Comparison of ENCODE assay signal across 8 cellular contexts in the genomic region with DNA sequence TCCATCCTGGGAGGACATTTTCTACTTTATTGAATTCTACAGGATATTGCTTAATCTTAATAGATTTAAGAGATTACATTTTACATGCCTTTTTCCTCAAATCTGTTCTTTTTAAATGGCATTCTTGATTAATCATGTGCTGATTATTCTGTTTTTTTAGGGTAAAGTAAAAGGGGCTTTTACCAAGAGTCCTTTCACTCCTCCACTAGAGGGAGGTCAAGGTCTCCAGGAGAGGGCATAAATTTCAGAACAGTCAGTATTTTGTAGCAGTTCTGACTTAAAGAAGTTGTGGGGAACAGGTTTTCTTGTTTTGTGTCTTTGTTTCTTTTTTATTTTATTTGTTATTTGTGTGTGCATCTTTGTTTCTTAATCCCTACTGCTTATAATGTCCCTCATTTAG. TPM values are rescaled to one million over a fixed set of nuclear protein-coding genes. Genes with fewer than 3 reads are reported as not detected.
DNase-seq lines count a peak whose midpoint lies in the region; FAIRE-seq and TF ChIP-seq lines count a peak whose summit lies in the region.

No MANE protein-coding gene starts in this region.

- no peaks in the 10 kb centered on the region for H3K9me2 ChIP-seq in neural cell (ENCODE audit: insufficient read depth, low read length)

- H3K4me2 ChIP-seq in neural cell (ENCODE audit: low read length) = no peak overlapping the region

- H3K4me3 ChIP-seq in dorsolateral prefrontal cortex (no peak overlapping the region), neural cell (ENCODE audit: low read length) (no peak overlapping the region)

- TF ChIP-seq EP300 in neural cell (conservative IDR thresholded peaks at IDR 0.05; ENCODE audit: poor library complexity, severe bottlenecking) = no peak

- no peaks in the 10 kb centered on the region for H3K36me3 ChIP-seq in neural cell (ENCODE audit: insufficient read depth, low read length)

- no peaks in the 10 kb centered on the region for H3K27me3 ChIP-seq in dorsolateral prefrontal cortex
- H3K27me3 ChIP-seq in neural cell (ENCODE audit: insufficient read depth, low read depth, low read length) = no peaks in the 10 kb centered on the region

- no peak for TF ChIP-seq RAD21 in neural cell (conservative IDR thresholded peaks at IDR 0.05)

- TF ChIP-seq CTCF in dorsolateral prefrontal cortex (IDR thresholded peaks at IDR 0.05 in 54 of 56, conservative IDR thresholded peaks at IDR 0.05 in 2 of 56; ENCODE audit: low read depth in 1 of 56, partially characterized antibody in 56 of 56) (peak in 51 of 56 donors; percentile 15 to 61 (median 38)), neural cell (IDR thresholded peaks at IDR 0.05; ENCODE audit: poor library complexity, severe bottlenecking) (peak; percentile 17)

- intact Hi-C loops in dorsolateral prefrontal cortex (cut with DNase I) = no loop called here

- H4K20me1 ChIP-seq in neural cell (ENCODE audit: insufficient read depth) = no peaks in the 10 kb centered on the region

- H3K9me3 ChIP-seq in neural cell (ENCODE audit: low read length) = no peaks in the 10 kb centered on the region

- no peaks in the 10 kb centered on the region for H3F3A ChIP-seq in neural cell (ENCODE audit: insufficient read depth, low read length, poor library complexity, severe bottlenecking)

- H3K9ac ChIP-seq in neural cell (ENCODE audit: low read length) = no peak overlapping the region

- FAIRE-seq in urothelium cell line (lab: Jason Lieb, UNC) = no peak

- H2AFZ ChIP-seq in neural cell (ENCODE audit: low read depth, low read length) = no peak overlapping the region

- H3K79me2 ChIP-seq in neural cell (replicated peaks; ENCODE audit: insufficient read depth, low read length) = no peaks in the 10 kb centered on the region

- peak; percentile 1 to 3 for DNase-seq in SHP77 (lab: John Stamatoyannopoulos, UW)
- no peak for DNase-seq in SHP77 treated with DMSO at 0.1 percent for 48 hours (lab: John Stamatoyannopoulos, UW)
- peak; percentile 1 for DNase-seq in NCI-H69 (lab: John Stamatoyannopoulos, UW)
- DNase-seq in dorsolateral prefrontal cortex = no peak
- no peak for DNase-seq in activated gamma-delta T cell treated with Interleukin-2 at 50 U/mL for 16 hours
- DNase-seq in activated effector memory CD4-positive, alpha-beta T cell treated with anti-CD3 and anti-CD28 coated beads, Interleukin-2, amount 50 U/mL, for 16 hours = no peak
- DNase-seq in urothelium cell line (ENCODE audit: low spot score) = no peak

- H3K27ac ChIP-seq in dorsolateral prefrontal cortex (no peak overlapping the region), neural cell (ENCODE audit: low read length) (no peak overlapping the region)

TF ChIP-seq in neural cell, 6 proteins besides CTCF, POLR2A, EP300 and RAD21:
- TF ChIP-seq SMC3 (conservative IDR thresholded peaks at IDR 0.05; ENCODE audit: poor library complexity) (no peak), REST (IDR thresholded peaks at IDR 0.05; ENCODE audit: borderline replicate concordance) (no peak), TAF1 (IDR thresholded peaks at IDR 0.05; ENCODE audit: low read depth) (no peak), EZH2 (IDR thresholded peaks at IDR 0.05; ENCODE audit: borderline replicate concordance, insufficient read depth, low read length, poor library complexity, severe bottlenecking) (no peak), POLR2AphosphoS5 (IDR thresholded peaks at IDR 0.05) (no peak), MXI1 (conservative IDR thresholded peaks at IDR 0.05; ENCODE audit: poor library complexity, severe bottlenecking) (no peak)

RNA-seq across cellular contexts. Expression of gene WDR75, which starts 25.4 kb away (rescaled TPM):
- 10 to 100 TPM; 19.4 to 51.0 (median 38.0) TPM for total RNA-seq in dorsolateral prefrontal cortex
- 62.5 and 67.3 TPM in 2 replicates for polyA plus RNA-seq in neural cell
- polyA minus RNA-seq in neural cell = 80.1 and 96.2 TPM in 2 replicates

Comparison
In these comparisons a context has a peak if more than half of its experiments do, and no peak if none do; other contexts are left out.
1. DNase-seq: peak in SHP77 (2 of 2) and NCI-H69 (single experiment); none in SHP77 treated with DMSO at 0.1 percent for 48 hours (single experiment), dorsolateral prefrontal cortex (0 of 10), activated gamma-delta T cell treated with Interleukin-2 at 50 U/mL for 16 hours (single experiment), activated effector memory CD4-positive, alpha-beta T cell treated with anti-CD3 and anti-CD28 coated beads, Interleukin-2, amount 50 U/mL, for 16 hours (single experiment) and urothelium cell line (single experiment).